In the genomic region with DNA sequence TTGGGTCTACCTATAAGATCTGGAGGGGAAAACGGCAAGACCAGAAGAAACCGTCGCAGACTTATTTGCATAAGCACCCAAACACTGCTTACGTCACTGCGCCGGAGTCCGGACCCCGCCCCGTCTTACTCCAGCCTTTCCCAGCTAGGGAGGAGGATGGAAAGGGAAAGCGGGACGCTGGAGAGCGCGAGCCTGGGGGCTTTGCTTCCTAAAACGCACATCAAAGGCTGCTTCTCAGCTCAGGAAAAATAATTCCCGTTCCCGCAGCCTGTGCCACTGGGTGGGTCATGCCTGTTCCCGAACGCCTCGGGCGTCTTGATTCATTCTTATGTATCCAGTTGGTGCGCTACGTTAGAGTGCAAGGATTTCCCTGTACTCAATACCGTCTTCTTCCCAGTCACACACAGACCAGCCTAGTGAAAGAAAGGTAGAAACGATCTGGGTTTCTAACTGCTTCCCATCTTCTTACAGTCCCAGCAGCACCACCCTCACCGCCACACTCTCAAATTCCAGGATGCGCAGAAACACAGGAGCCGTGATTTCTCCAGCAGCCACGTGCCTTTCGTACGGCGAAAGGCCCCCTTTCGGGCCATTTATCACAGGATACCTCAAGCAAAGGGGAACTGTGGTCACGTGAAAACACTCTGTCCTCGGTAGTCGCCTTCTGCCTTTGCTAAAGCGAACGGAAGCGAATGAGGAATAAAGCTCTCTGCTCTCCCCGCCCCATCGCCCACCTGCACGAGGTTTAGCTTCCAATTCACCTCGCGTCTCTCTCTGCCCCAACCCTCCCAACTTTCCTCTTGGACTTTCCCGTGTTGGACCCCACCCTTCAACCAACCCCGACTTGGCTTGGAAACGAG, we compare ENCODE assay signal across 8 cellular contexts.
DNase-seq lines count a peak whose midpoint lies in the region; ATAC-seq and TF ChIP-seq lines count a peak whose summit lies in the region.

No MANE protein-coding gene starts in this region.

- H3K27ac ChIP-seq in RWPE2 (ENCODE audit: poor library complexity, severe bottlenecking) (peak overlapping the region; percentile 82), coronary artery (no peak overlapping the region)

- no peak overlapping the region for H3K27ac Mint-ChIP-seq in stimulated activated naive B cell treated with anti-CD40 and anti-IgM and Interleukin-4, amounts not matched to agents 10 μg/mL and 1 μg/mL and 100 μg/mL, for 72 hours

- DNase-seq in COLO668 (lab: John Stamatoyannopoulos, UW; ENCODE audit: unreplicated experiment) (peak; percentile 74), HS-5 (ENCODE audit: low read depth) (peak; percentile 69), RWPE2 (ENCODE audit: low spot score) (peak; percentile 77), coronary artery (ENCODE audit: low spot score) (no peak), kidney tubule cell (ENCODE audit: low spot score) (peak; percentile 54)
- DNase-seq in stimulated activated naive B cell treated with anti-CD40 and anti-IgM and Interleukin-4, amounts not matched to agents 10 μg/mL and 1 μg/mL and 100 μg/mL, for 72 hours = no peak
- no peak for DNase-seq in stimulated activated CD4-positive, alpha-beta T cell treated with anti-CD3 and anti-CD28 coated beads, Interleukin-4, amount 100 ng/mL, for 4 hours

- peak overlapping the region; percentile 80 for H3K4me3 ChIP-seq in RWPE2 (ENCODE audit: severe bottlenecking)
- peak overlapping the region; percentile 73 for H3K4me3 ChIP-seq in coronary artery

- H3K9me3 Mint-ChIP-seq in stimulated activated naive B cell treated with anti-CD40 and anti-IgM and Interleukin-4, amounts not matched to agents 10 μg/mL and 1 μg/mL and 100 μg/mL, for 72 hours = peaks cover 0 to 2% of the 10 kb centered on the region in 2 donors

- no peak for TF ChIP-seq CTCF in RWPE2 (IDR thresholded peaks at IDR 0.05; ENCODE audit: poor library complexity, severe bottlenecking)
- no peak for TF ChIP-seq CTCF in coronary artery (IDR thresholded peaks at IDR 0.05)

- H3K4me1 Mint-ChIP-seq in stimulated activated naive B cell treated with anti-CD40 and anti-IgM and Interleukin-4, amounts not matched to agents 10 μg/mL and 1 μg/mL and 100 μg/mL, for 72 hours = peaks cover 9 to 22% of the 10 kb centered on the region in 2 donors

- peaks cover 2 to 3% of the 10 kb centered on the region in 2 donors for H3K36me3 Mint-ChIP-seq in stimulated activated naive B cell treated with anti-CD40 and anti-IgM and Interleukin-4, amounts not matched to agents 10 μg/mL and 1 μg/mL and 100 μg/mL, for 72 hours

- peaks cover 8% of the 10 kb centered on the region for H3K4me1 ChIP-seq in RWPE2 (ENCODE audit: insufficient read depth, poor library complexity, severe bottlenecking)

- H3K9me3 ChIP-seq in RWPE2 (ENCODE audit: severe bottlenecking) = no peaks in the 10 kb centered on the region

- peaks cover 10% of the 10 kb centered on the region; the same call in 1 of the 2 replicates for H3K36me3 ChIP-seq in RWPE2 (ENCODE audit: low read depth)

- H3K27me3 ChIP-seq in RWPE2 (ENCODE audit: insufficient read depth, poor library complexity, severe bottlenecking) = no peaks in the 10 kb centered on the region

- H3K4me3 Mint-ChIP-seq in stimulated activated naive B cell treated with anti-CD40 and anti-IgM and Interleukin-4, amounts not matched to agents 10 μg/mL and 1 μg/mL and 100 μg/mL, for 72 hours = peak overlapping the region; percentile 56 to 63

- ATAC-seq in RWPE2 (ENCODE audit: low read depth) (peak; percentile 58), GM18861 (IDR thresholded peaks at IDR 0.05; ENCODE audit: unreplicated experiment) (no peak)
- no peak for ATAC-seq in stimulated activated naive B cell treated with anti-CD40 and anti-IgM and Interleukin-4, amounts not matched to agents 10 μg/mL and 1 μg/mL and 100 μg/mL, for 72 hours (replicated peaks)

- peaks cover 33 to 44% of the 10 kb centered on the region in 2 donors for H3K27me3 Mint-ChIP-seq in stimulated activated naive B cell treated with anti-CD40 and anti-IgM and Interleukin-4, amounts not matched to agents 10 μg/mL and 1 μg/mL and 100 μg/mL, for 72 hours

Comparison
In these comparisons a context has a peak if more than half of its experiments do, and no peak if none do; other contexts are left out.
1. DNase-seq: peak in COLO668 (single experiment), HS-5 (single experiment), RWPE2 (single experiment) and kidney tubule cell (single experiment); none in coronary artery (single experiment), stimulated activated naive B cell treated with anti-CD40 and anti-IgM and Interleukin-4, amounts not matched to agents 10 μg/mL and 1 μg/mL and 100 μg/mL, for 72 hours (single experiment) and stimulated activated CD4-positive, alpha-beta T cell treated with anti-CD3 and anti-CD28 coated beads, Interleukin-4, amount 100 ng/mL, for 4 hours (0 of 2).